ENCODE assay signal across 8 cellular contexts in the genomic region with DNA sequence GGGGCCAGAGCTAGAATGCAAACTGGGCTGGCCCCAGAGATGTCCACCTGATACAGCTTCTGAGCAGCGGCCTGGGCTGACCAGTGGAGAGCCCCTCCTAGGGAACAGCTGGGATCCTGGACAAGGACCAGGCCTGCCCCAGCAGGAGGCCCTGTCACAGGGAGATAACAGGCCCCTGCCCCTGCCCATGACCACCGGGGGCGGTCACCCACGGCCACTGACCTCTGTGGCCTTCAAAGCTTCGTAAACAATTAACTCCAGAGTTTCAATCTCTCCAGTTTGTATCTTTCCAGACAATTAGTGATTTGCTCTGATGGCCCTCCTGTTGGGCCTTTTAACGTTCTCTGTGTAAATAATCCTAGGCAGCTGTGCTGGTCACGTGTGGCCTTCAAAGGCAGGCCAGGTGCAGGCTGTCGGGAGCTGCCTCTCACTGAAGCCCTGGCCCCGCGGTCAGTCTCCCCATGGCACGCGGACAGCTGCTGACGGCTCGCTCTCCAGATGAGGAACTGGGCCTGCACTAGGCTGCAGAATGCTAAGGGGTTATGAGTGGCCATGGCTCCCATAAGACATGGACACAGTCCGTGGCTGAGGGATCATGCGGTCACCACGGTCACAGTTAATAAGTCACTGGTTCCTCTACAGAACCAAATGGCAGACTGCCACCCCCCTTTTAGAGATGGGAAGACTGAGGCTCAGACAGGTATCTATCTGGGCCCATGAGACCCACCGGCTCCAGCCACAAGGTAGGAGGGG. TPM values are rescaled to one million over a fixed set of nuclear protein-coding genes. Genes with fewer than 3 reads are reported as not detected.
DNase-seq lines count a peak whose midpoint lies in the region; ATAC-seq, FAIRE-seq and TF ChIP-seq lines count a peak whose summit lies in the region.

No MANE protein-coding gene starts in this region.

- H3K27me3 ChIP-seq in right atrium auricular region (no peaks in the 10 kb centered on the region), K562 (ENCODE audit: control insufficient read depth in 2 of 2, insufficient read depth in 2 of 2, low read length in 2 of 2) (no peaks in the 10 kb centered on the region), foreskin keratinocyte (no peaks in the 10 kb centered on the region)
- H3K27me3 ChIP-seq in effector memory CD4-positive, alpha-beta T cell (replicated peaks; ENCODE audit: control insufficient read depth, insufficient read depth, low read length, poor library complexity, severe bottlenecking) = no peaks in the 10 kb centered on the region

- H3K27ac ChIP-seq in right atrium auricular region = no peak overlapping the region
- no peak overlapping the region for H3K27ac ChIP-seq in K562 (ENCODE audit: extremely low read depth, low read depth, low read length)
- no peak overlapping the region for H3K27ac ChIP-seq in foreskin keratinocyte
- H3K27ac ChIP-seq in effector memory CD4-positive, alpha-beta T cell (ENCODE audit: insufficient read depth, low read length, poor library complexity, severe bottlenecking) = no peak overlapping the region

- TF ChIP-seq CTCF in right atrium auricular region (IDR thresholded peaks at IDR 0.05) = no peak
- TF ChIP-seq CTCF in K562 (IDR thresholded peaks at IDR 0.05 in 2 of 3, conservative IDR thresholded peaks at IDR 0.05 in 1 of 3; ENCODE audit: insufficient read depth in 2 of 3, low read depth in 1 of 3, low read length in 3 of 3) = no peak
- no peak for TF ChIP-seq CTCF in foreskin keratinocyte (conservative IDR thresholded peaks at IDR 0.05)

- no peak overlapping the region for H3K4me2 ChIP-seq in K562 (ENCODE audit: insufficient read depth, low read length)

- peaks cover 57% of the 10 kb centered on the region for H4K20me1 ChIP-seq in K562 (replicated peaks; ENCODE audit: control insufficient read depth, insufficient read depth, low read length)

- H3K9me3 ChIP-seq in right atrium auricular region (no peaks in the 10 kb centered on the region), K562 (replicated peaks; ENCODE audit: control insufficient read depth, insufficient read depth, low read depth, low read length) (no peaks in the 10 kb centered on the region)
- H3K9me3 ChIP-seq in effector memory CD4-positive, alpha-beta T cell (ENCODE audit: control insufficient read depth, low read length) = no peaks in the 10 kb centered on the region

- in situ Hi-C loops in K562 (cut with MboI) = no loop called here

- intact Hi-C loops in Right ventricle myocardium inferior (cut with DNase I) = loop anchor here (5.0 kb wide), 1 partner anchor 127 kb away; no protein-coding TSS in a partner anchor
- intact Hi-C loops in K562 (cut with micrococcal nuclease) = loop anchor here (5.0 to 10.0 kb wide), 2 partner anchors 132 to 245 kb away; no protein-coding TSS in a partner anchor

- TF ChIP-seq RAD21 in K562 (CRISPR knock-in tag; conservative IDR thresholded peaks at IDR 0.05 in 1 of 2, IDR thresholded peaks at IDR 0.05 in 1 of 2) = no peak; a peak in 1 of 4 replicates

- peak; percentile 67 for FAIRE-seq in K562 (lab: Jason Lieb, UNC)

- TF ChIP-seq EP300 in K562 (IDR thresholded peaks at IDR 0.05; ENCODE audit: low read length) = peak; percentile 27; the same call in 1 of the 2 replicates

- H3K79me2 ChIP-seq in K562 (ENCODE audit: control insufficient read depth, insufficient read depth, low read length) = no peaks in the 10 kb centered on the region

- peak; percentile 10 for ATAC-seq in Right ventricle myocardium inferior
- ATAC-seq in K562 = peak; percentile 67
- no peak for ATAC-seq in foreskin keratinocyte

- H3K36me3 ChIP-seq in right atrium auricular region (no peaks in the 10 kb centered on the region), K562 (ENCODE audit: control insufficient read depth, insufficient read depth, low read length) (no peaks in the 10 kb centered on the region)
- H3K36me3 ChIP-seq in effector memory CD4-positive, alpha-beta T cell (ENCODE audit: control insufficient read depth, insufficient read depth, low read length) = no peaks in the 10 kb centered on the region

- BruUV-seq in K562 (replicated peaks; lab: Mats Ljungman, UMichigan) = no TSS peak

- DNase-seq in Right ventricle myocardium inferior (ENCODE audit: missing footprints) (peak; percentile 70), right atrium auricular region (ENCODE audit: low spot score) (no peak), K562 (ENCODE audit: extremely low read depth in 1 of 4, low spot score in 3 of 4) (peak; percentile 68 to 75 (median 73)), mesenteric fat pad (ENCODE audit: low spot score) (peak; percentile 79), foreskin keratinocyte (no peak), SKM-1 treated with dmso at 0.1 percent for 144 hours (lab: John Stamatoyannopoulos, UW; ENCODE audit: unreplicated experiment) (no peak), COLO829 (ENCODE audit: low spot score) (no peak)
- DNase-seq in effector memory CD4-positive, alpha-beta T cell = no peak

- WGBS in K562 (ENCODE audit: insufficient coverage, low coverage, missing lambda C conversion rate) = 24% methylated on average over 18 of the region's 18 CpGs

- POLR2A ChIA-PET in K562 (lab: Yijun Ruan, JAX) = interaction anchor here (0.5 to 1.3 kb wide), 9 partner anchors 8 to 547 kb away, joined by 3 to 7 read pairs (median 3); a partner anchor contains a TSS

- H3K4me1 ChIP-seq in right atrium auricular region (peaks cover 0 to 60% of the 10 kb centered on the region in 2 donors), K562 (replicated peaks in 1 of 2; ENCODE audit: control insufficient read depth in 2 of 2, insufficient read depth in 2 of 2, low read length in 2 of 2) (peaks cover 29 to 48% of the 10 kb centered on the region in 2 experiments), foreskin keratinocyte (peaks cover 13% of the 10 kb centered on the region)
- H3K4me1 ChIP-seq in effector memory CD4-positive, alpha-beta T cell (ENCODE audit: control insufficient read depth, insufficient read depth, low read length, poor library complexity, severe bottlenecking) = no peaks in the 10 kb centered on the region

- CTCF ChIA-PET in K562 (lab: Yijun Ruan, JAX; ENCODE audit: low intra/inter-chr PET ratio) = no interaction called here

- peak overlapping the region in 1 of 2 experiments; percentile 71; a peak in 1 of 4 replicates for H3K9ac ChIP-seq in K562 (ENCODE audit: insufficient read depth in 1 of 2, low read depth in 2 of 2, low read length in 2 of 2)

- no peak overlapping the region for H2AFZ ChIP-seq in K562 (ENCODE audit: low read depth, low read length)

- H3K4me3 ChIP-seq in right atrium auricular region (no peak overlapping the region), K562 (no peak overlapping the region)
- no peak overlapping the region for H3K4me3 ChIP-seq in effector memory CD4-positive, alpha-beta T cell (ENCODE audit: insufficient read depth, low read depth, low read length, poor library complexity, severe bottlenecking)

- no peak for TF ChIP-seq POLR2A in K562 (conservative IDR thresholded peaks at IDR 0.05)

- H3K9me1 ChIP-seq in K562 (ENCODE audit: control insufficient read depth, insufficient read depth, low read length) = peaks cover 6% of the 10 kb centered on the region

TF ChIP-seq in K562, 482 proteins besides CTCF, POLR2A, EP300 and RAD21 (continues in another document):
- no peak for TF ChIP-seq NFIX (CRISPR knock-in tag; IDR thresholded peaks at IDR 0.05; ENCODE audit: low read depth)
- no peak for TF ChIP-seq NFATC3 (IDR thresholded peaks at IDR 0.05)
- TF ChIP-seq GATA2 (CRISPR knock-in tag; IDR thresholded peaks at IDR 0.05) = peak; percentile 77
- peak; percentile 93 for TF ChIP-seq L3MBTL2 (IDR thresholded peaks at IDR 0.05)
- 0 out of 2 replicates have a peak, but pooled peaks have one; percentile 32 for TF ChIP-seq RUNX1 (IDR thresholded peaks at IDR 0.05; ENCODE audit: low read depth)
- peak; percentile 15; the same call in 1 of the 2 replicates for TF ChIP-seq MYNN (IDR thresholded peaks at IDR 0.05)
- TF ChIP-seq MYNN (CRISPR knock-in tag; IDR thresholded peaks at IDR 0.05) = no peak
- peak; percentile 71 for TF ChIP-seq ZNF766 (CRISPR knock-in tag; conservative IDR thresholded peaks at IDR 0.05)
- TF ChIP-seq MEF2D (tag; conservative IDR thresholded peaks at IDR 0.05; ENCODE audit: low read depth) = no peak
- no peak for TF ChIP-seq POLR2B (IDR thresholded peaks at IDR 0.05; ENCODE audit: low read depth, partially characterized antibody)
- TF ChIP-seq RAD51 (IDR thresholded peaks at IDR 0.05; ENCODE audit: borderline replicate concordance, low read depth) = peak; percentile 72
- no peak for TF ChIP-seq ZNF551 (CRISPR knock-in tag; IDR thresholded peaks at IDR 0.05)
- peak; percentile 91 for TF ChIP-seq TCF3 (CRISPR knock-in tag; IDR thresholded peaks at IDR 0.05)
- no peak for TF ChIP-seq ZBTB8A (IDR thresholded peaks at IDR 0.05; ENCODE audit: partially characterized antibody)
- TF ChIP-seq ZNF584 (CRISPR knock-in tag; IDR thresholded peaks at IDR 0.05; ENCODE audit: low read depth) = peak; percentile 85
- peak; percentile 39; the same call in 1 of the 2 replicates for TF ChIP-seq ZNF589 (CRISPR knock-in tag; IDR thresholded peaks at IDR 0.05; ENCODE audit: low read depth)
- TF ChIP-seq DACH1 (IDR thresholded peaks at IDR 0.05; ENCODE audit: partially characterized antibody) = peak; percentile 42
- TF ChIP-seq PHB2 (IDR thresholded peaks at IDR 0.05; ENCODE audit: low read depth) = no peak

RNA-seq across cellular contexts. Expression of a gene that starts 9.2 kb away (rescaled TPM):
- total RNA-seq in Right ventricle myocardium inferior (34.9 TPM), right atrium auricular region (10 to 100 TPM; 19.0 to 25.8 TPM), K562 (2014; rRNA removed) (5.9 and 12.1 TPM in 2 replicates), K562 (2014; rRNA removed; fragmentation: Illumina TruSeq; extraction: Trizol) (1.6 and 2.0 TPM in 2 replicates), K562 (2015; rRNA removed; fragmentation: Illumina TruSeq; extraction: Trizol) (6.7 and 7.1 TPM in 2 replicates), K562 (2021) (7.3 and 7.4 TPM in 2 replicates), mesenteric fat pad (38.4 TPM), foreskin keratinocyte (26.6 and 31.3 TPM in 2 replicates)
- total RNA-seq in K562 (2011; cell fraction: chromatin; rRNA removed; ENCODE audit: low replicate concordance) = 7.0 and 16.3 TPM in 2 replicates
- 9.8 and 10.7 TPM in 2 replicates for total RNA-seq in K562 (2011; cell fraction: nucleolus; rRNA removed)
- total RNA-seq in K562 (2011; cell fraction: nucleoplasm; rRNA removed) = 6.6 and 7.6 TPM in 2 replicates
- polyA plus RNA-seq in K562 (2011; rRNA removed) (1.6 and 1.8 TPM in 2 replicates), K562 (2014; fragmentation: Illumina TruSeq; extraction: Trizol) (3.8 and 4.2 TPM in 2 replicates), K562 (2014; fragmentation: Nextera tagmentation; extraction: Ambion mirVana) (under 1 TPM; 0.06 to 0.08 TPM), K562 (2014; rRNA removed) (4.0 and 4.5 TPM in 2 replicates), foreskin keratinocyte (15.8 and 17.9 TPM in 2 replicates)
- 2.4 and 6.4 TPM in 2 replicates for polyA plus RNA-seq in K562 (2011; cell fraction: cytosol; rRNA removed)
- 1.7 and 4.2 TPM in 2 replicates for polyA plus RNA-seq in K562 (2011; cell fraction: nucleus; rRNA removed)
- polyA plus RNA-seq in K562 (2012) = 7.4 and 9.3 TPM in 2 replicates
- polyA minus RNA-seq in K562 (2011; rRNA and poly(A)+ RNA removed) = 1.8 and 3.2 TPM in 2 replicates
- 4.0 and 4.2 TPM in 2 replicates for polyA minus RNA-seq in K562 (2011; cell fraction: cytosol; rRNA and poly(A)+ RNA removed)
- 7.3 and 11.7 TPM in 2 replicates for polyA minus RNA-seq in K562 (2011; cell fraction: nucleus; rRNA and poly(A)+ RNA removed)

Comparison
In these comparisons a context has a peak if more than half of its experiments do, and no peak if none do; other contexts are left out.
1. DNase-seq: peak in Right ventricle myocardium inferior (single experiment), K562 (4 of 4) and mesenteric fat pad (single experiment); none in right atrium auricular region (single experiment), foreskin keratinocyte (0 of 2), effector memory CD4-positive, alpha-beta T cell (0 of 3), SKM-1 treated with dmso at 0.1 percent for 144 hours (single experiment) and COLO829 (single experiment).